In genomic region chr18:48676756-48677368, GRCh38 we compare ENCODE assay signal across 8 cellular contexts.
DNase-seq lines count a peak whose midpoint lies in the region; ATAC-seq, FAIRE-seq and TF ChIP-seq lines count a peak whose summit lies in the region.

No MANE protein-coding gene starts in this region.

- H3K4me1 ChIP-seq in mammary epithelial cell (ENCODE audit: insufficient read depth, low read length) (peaks cover 3% of the 10 kb centered on the region), kidney (ENCODE audit: control insufficient read depth in 1 of 2, insufficient read depth in 1 of 2, low read depth in 1 of 2, low read length in 2 of 2) (peaks cover 7 to 19% of the 10 kb centered on the region in 2 donors)

- H3K4me2 ChIP-seq in mammary epithelial cell (ENCODE audit: insufficient read depth, low read depth, low read length): no peak overlapping the region

- POLR2A ChIA-PET in WTC11 (lab: Charles Lee): no interaction called here

- H3K4me3 ChIP-seq in NB4 (ENCODE audit: low read depth, low read length) (no peak overlapping the region), mammary epithelial cell (replicated peaks in 1 of 3; ENCODE audit: insufficient read depth in 1 of 3, low read depth in 2 of 3, low read length in 3 of 3) (no peak overlapping the region), kidney (ENCODE audit: low read length in 2 of 2) (peak overlapping the region in 1 of 2 donors; percentile 5)

- peak; percentile 66 for ATAC-seq in GM18909 (IDR thresholded peaks at IDR 0.05; ENCODE audit: poor library complexity, unreplicated experiment)
- ATAC-seq in WTC11: peak; percentile 69
- no peak for ATAC-seq in GM19324 (IDR thresholded peaks at IDR 0.05; ENCODE audit: low FRiP score, unreplicated experiment)

- H3K27me3 Mint-ChIP-seq in WTC11 (ENCODE audit: low read depth): no peaks in the 10 kb centered on the region

- H3K4me3 Mint-ChIP-seq in WTC11: no peak overlapping the region

- FAIRE-seq in kidney (lab: Jason Lieb, UNC): no peak

- CTCF ChIA-PET in WTC11 (lab: Charles Lee): interaction anchor here (0.6 to 1.0 kb wide), 6 partner anchors 12 to 562 kb away, joined by 3 to 6 read pairs (median 4); no protein-coding TSS in a partner anchor
- CTCF ChIA-PET in mammary epithelial cell (lab: Charles Lee; ENCODE audit: low non-redundant PET): no interaction called here

- H3K27me3 ChIP-seq in mammary epithelial cell (ENCODE audit: insufficient read depth, low read length): no peaks in the 10 kb centered on the region

- no peaks in the 10 kb centered on the region for H3K9me3 Mint-ChIP-seq in WTC11

- H4K20me1 ChIP-seq in mammary epithelial cell (ENCODE audit: insufficient read depth, low read length): no peaks in the 10 kb centered on the region

- H3K9me3 ChIP-seq in mammary epithelial cell (replicated peaks; ENCODE audit: insufficient read depth, low read length) (no peaks in the 10 kb centered on the region), kidney (ENCODE audit: control insufficient read depth in 1 of 2, low read length in 2 of 2) (no peaks in the 10 kb centered on the region)

- TF ChIP-seq CTCF in NB4 (IDR thresholded peaks at IDR 0.05; ENCODE audit: low read depth, low read length): peak; percentile 81
- peak; percentile 68 for TF ChIP-seq CTCF in WTC11 (IDR thresholded peaks at IDR 0.05)
- TF ChIP-seq CTCF in mammary epithelial cell (conservative IDR thresholded peaks at IDR 0.05 in 1 of 2, IDR thresholded peaks at IDR 0.05 in 1 of 2; ENCODE audit: extremely low read depth in 1 of 2, insufficient read depth in 1 of 2, low read depth in 1 of 2, low read length in 2 of 2): peak; percentile 68 to 79
- peak; percentile 91 for TF ChIP-seq CTCF in kidney (IDR thresholded peaks at IDR 0.05; ENCODE audit: borderline replicate concordance, extremely low read depth, insufficient read depth)

- no peak overlapping the region for H2AFZ ChIP-seq in mammary epithelial cell (ENCODE audit: low read depth, low read length)

- H3K27ac ChIP-seq in mammary epithelial cell (ENCODE audit: insufficient read depth, low read depth, low read length): no peak overlapping the region
- H3K27ac ChIP-seq in kidney (ENCODE audit: low read depth in 2 of 2, low read length in 2 of 2): no peak overlapping the region

- H3K9ac ChIP-seq in mammary epithelial cell (ENCODE audit: insufficient read depth, low read length): no peak overlapping the region
- peak overlapping the region; percentile 5 to 28 for H3K9ac ChIP-seq in kidney (ENCODE audit: low read length in 2 of 2)

- BruUV-seq in mammary epithelial cell (replicated peaks; lab: Mats Ljungman, UMichigan): no TSS peak

- DNase-seq in AG08396 (ENCODE audit: low spot score) (peak; percentile 67), NB4 (ENCODE audit: low read depth) (peak; percentile 70), WTC11 (ENCODE audit: low spot score) (peak; percentile 89), mammary epithelial cell (peak; percentile 27), kidney (peak; percentile 87)
- DNase-seq in stimulated activated CD4-positive, alpha-beta T cell treated with anti-CD3 and anti-CD28 coated beads, Interleukin-2, amount 100 ng/mL, for 24 hours: peak; percentile 74 to 78

- no peaks in the 10 kb centered on the region for H3K4me1 Mint-ChIP-seq in WTC11

- intact Hi-C loops in mammary epithelial cell (cut with micrococcal nuclease): loop anchor here (1.0 to 5.0 kb wide), 2 partner anchors 100 to 236 kb away; no protein-coding TSS in a partner anchor
- intact Hi-C loops in kidney (cut with DNase I): no loop called here

- H3K36me3 ChIP-seq in mammary epithelial cell (ENCODE audit: insufficient read depth, low read length) (no peaks in the 10 kb centered on the region), kidney (ENCODE audit: control insufficient read depth in 1 of 2, insufficient read depth in 2 of 2, low read length in 2 of 2) (no peaks in the 10 kb centered on the region)

- dilution Hi-C loops in mammary epithelial cell (cut with HindIII; ENCODE audit: low sequenced_read_pairs): no loop called here

- H3K36me3 Mint-ChIP-seq in WTC11: no peaks in the 10 kb centered on the region

- H3K79me2 ChIP-seq in mammary epithelial cell (ENCODE audit: insufficient read depth, low read length): no peaks in the 10 kb centered on the region

- in situ Hi-C loops in mammary epithelial cell (cut with MboI; ENCODE audit: low sequenced_read_pairs in 2 of 2): loop anchor here (10.0 to 25.0 kb wide), 3 partner anchors 498 to 760 kb away; no protein-coding TSS in a partner anchor

- WGBS in mammary epithelial cell (ENCODE audit: low coverage, missing lambda C conversion rate): 43% methylated on average over 12 of the region's 17 CpGs

- H3K27ac Mint-ChIP-seq in WTC11: no peak overlapping the region

- TF ChIP-seq POLR2A in NB4 (IDR thresholded peaks at IDR 0.05; ENCODE audit: extremely low read depth, insufficient read length): no peak

TF ChIP-seq in WTC11, 78 proteins besides CTCF, POLR2A, EP300 and RAD21 (continues in another document):
- TF ChIP-seq SMAD4 (CRISPR knock-in tag; IDR thresholded peaks at IDR 0.05) (no peak), ZNF532 (CRISPR knock-in tag; IDR thresholded peaks at IDR 0.05; ENCODE audit: borderline replicate concordance) (no peak), IRF1 (CRISPR knock-in tag; IDR thresholded peaks at IDR 0.05) (no peak), CREB1 (CRISPR knock-in tag; IDR thresholded peaks at IDR 0.05) (no peak), GABPB1 (CRISPR knock-in tag; IDR thresholded peaks at IDR 0.05) (no peak), FOXP1 (CRISPR knock-in tag; IDR thresholded peaks at IDR 0.05; ENCODE audit: borderline replicate concordance) (no peak), TEAD1 (CRISPR knock-in tag; IDR thresholded peaks at IDR 0.05) (no peak), NFYB (CRISPR knock-in tag; conservative IDR thresholded peaks at IDR 0.05; ENCODE audit: low read depth) (no peak), AFF4 (CRISPR knock-in tag; IDR thresholded peaks at IDR 0.05; ENCODE audit: borderline replicate concordance) (no peak)

Comparison
In these comparisons a context has a peak if more than half of its experiments do, and no peak if none do; other contexts are left out.
1. DNase-seq: peak in every context shown above with its lines; median percentile 89 in WTC11; 87 in kidney; 76 in stimulated activated CD4-positive, alpha-beta T cell treated with anti-CD3 and anti-CD28 coated beads, Interleukin-2, amount 100 ng/mL, for 24 hours; 70 in NB4; 67 in AG08396; 27 in mammary epithelial cell.